ENCODE assay signal across 1 cellular context in the genomic region with DNA sequence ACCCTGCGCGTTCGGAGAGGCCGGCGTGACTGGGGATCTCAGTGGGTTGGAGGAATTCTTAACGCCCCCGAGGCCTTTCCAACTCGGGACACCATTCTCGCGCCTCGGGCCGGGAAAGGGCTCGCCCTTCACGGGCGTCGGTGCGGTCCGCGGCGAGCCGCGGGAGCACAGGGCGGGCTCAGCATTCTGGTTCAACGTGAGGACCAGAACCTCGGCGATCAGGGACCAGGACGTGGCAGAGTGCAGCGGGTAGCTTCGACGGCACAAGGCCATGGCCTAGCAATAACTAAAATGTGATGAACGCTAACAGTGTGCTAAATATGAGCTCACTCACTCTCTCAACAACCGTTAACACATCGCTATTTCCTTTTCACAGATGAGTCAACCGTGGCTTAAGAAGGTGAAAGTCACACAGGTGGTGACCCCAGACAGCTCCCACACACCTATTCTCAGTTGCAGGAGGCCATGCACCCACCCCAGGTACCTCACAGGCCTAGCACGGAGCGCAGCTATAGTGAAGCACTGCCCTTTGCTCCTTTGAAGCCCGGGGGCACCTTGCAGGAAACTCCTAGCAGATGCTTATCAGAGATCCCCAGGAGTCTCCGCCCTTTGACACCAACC.
TF ChIP-seq lines count a peak whose summit lies in the region.

No MANE protein-coding gene starts in this region.

TF ChIP-seq in GM12878, 131 proteins besides CTCF, POLR2A, EP300 and RAD21 (continued from another document and continues in another):
- TF ChIP-seq, protein P1, sequence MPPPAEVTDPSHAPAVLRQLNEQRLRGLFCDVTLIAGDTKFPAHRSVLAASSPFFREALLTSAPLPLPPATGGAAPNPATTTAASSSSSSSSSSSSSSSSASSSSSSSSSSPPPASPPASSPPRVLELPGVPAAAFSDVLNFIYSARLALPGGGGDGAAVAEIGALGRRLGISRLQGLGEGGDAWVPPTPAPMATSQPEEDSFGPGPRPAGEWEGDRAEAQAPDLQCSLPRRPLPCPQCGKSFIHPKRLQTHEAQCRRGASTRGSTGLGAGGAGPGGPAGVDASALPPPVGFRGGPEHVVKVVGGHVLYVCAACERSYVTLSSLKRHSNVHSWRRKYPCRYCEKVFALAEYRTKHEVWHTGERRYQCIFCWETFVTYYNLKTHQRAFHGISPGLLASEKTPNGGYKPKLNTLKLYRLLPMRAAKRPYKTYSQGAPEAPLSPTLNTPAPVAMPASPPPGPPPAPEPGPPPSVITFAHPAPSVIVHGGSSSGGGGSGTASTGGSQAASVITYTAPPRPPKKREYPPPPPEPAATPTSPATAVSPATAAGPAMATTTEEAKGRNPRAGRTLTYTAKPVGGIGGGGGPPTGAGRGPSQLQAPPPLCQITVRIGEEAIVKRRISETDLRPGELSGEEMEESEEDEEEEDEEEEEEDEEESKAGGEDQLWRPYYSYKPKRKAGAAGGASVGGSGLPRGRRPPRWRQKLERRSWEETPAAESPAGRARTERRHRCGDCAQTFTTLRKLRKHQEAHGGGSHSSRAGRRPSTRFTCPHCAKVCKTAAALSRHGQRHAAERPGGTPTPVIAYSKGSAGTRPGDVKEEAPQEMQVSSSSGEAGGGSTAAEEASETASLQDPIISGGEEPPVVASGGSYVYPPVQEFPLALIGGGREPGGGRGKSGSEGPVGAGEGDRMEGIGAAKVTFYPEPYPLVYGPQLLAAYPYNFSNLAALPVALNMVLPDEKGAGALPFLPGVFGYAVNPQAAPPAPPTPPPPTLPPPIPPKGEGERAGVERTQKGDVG (CRISPR knock-in tag; IDR thresholded peaks at IDR 0.05) = no peak
- no peak for TF ChIP-seq SP1 (IDR thresholded peaks at IDR 0.05; ENCODE audit: low read depth, low read length)
- no peak for TF ChIP-seq MYC (IDR thresholded peaks at IDR 0.05; ENCODE audit: insufficient read depth, insufficient read length, insufficient replicate concordance, low read length, severe bottlenecking)
- TF ChIP-seq CBFB (IDR thresholded peaks at IDR 0.05; ENCODE audit: low read depth) = no peak
- TF ChIP-seq LARP7 (IDR thresholded peaks at IDR 0.05) = no peak
- TF ChIP-seq, protein P2, sequence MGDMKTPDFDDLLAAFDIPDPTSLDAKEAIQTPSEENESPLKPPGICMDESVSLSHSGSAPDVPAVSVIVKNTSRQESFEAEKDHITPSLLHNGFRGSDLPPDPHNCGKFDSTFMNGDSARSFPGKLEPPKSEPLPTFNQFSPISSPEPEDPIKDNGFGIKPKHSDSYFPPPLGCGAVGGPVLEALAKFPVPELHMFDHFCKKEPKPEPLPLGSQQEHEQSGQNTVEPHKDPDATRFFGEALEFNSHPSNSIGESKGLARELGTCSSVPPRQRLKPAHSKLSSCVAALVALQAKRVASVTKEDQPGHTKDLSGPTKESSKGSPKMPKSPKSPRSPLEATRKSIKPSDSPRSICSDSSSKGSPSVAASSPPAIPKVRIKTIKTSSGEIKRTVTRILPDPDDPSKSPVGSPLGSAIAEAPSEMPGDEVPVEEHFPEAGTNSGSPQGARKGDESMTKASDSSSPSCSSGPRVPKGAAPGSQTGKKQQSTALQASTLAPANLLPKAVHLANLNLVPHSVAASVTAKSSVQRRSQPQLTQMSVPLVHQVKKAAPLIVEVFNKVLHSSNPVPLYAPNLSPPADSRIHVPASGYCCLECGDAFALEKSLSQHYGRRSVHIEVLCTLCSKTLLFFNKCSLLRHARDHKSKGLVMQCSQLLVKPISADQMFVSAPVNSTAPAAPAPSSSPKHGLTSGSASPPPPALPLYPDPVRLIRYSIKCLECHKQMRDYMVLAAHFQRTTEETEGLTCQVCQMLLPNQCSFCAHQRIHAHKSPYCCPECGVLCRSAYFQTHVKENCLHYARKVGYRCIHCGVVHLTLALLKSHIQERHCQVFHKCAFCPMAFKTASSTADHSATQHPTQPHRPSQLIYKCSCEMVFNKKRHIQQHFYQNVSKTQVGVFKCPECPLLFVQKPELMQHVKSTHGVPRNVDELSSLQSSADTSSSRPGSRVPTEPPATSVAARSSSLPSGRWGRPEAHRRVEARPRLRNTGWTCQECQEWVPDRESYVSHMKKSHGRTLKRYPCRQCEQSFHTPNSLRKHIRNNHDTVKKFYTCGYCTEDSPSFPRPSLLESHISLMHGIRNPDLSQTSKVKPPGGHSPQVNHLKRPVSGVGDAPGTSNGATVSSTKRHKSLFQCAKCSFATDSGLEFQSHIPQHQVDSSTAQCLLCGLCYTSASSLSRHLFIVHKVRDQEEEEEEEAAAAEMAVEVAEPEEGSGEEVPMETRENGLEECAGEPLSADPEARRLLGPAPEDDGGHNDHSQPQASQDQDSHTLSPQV (IDR thresholded peaks at IDR 0.05) = no peak
- no peak for TF ChIP-seq PML (IDR thresholded peaks at IDR 0.05; ENCODE audit: low read length)
- TF ChIP-seq CREM (IDR thresholded peaks at IDR 0.05; ENCODE audit: low read depth) = no peak
- TF ChIP-seq, protein P3, sequence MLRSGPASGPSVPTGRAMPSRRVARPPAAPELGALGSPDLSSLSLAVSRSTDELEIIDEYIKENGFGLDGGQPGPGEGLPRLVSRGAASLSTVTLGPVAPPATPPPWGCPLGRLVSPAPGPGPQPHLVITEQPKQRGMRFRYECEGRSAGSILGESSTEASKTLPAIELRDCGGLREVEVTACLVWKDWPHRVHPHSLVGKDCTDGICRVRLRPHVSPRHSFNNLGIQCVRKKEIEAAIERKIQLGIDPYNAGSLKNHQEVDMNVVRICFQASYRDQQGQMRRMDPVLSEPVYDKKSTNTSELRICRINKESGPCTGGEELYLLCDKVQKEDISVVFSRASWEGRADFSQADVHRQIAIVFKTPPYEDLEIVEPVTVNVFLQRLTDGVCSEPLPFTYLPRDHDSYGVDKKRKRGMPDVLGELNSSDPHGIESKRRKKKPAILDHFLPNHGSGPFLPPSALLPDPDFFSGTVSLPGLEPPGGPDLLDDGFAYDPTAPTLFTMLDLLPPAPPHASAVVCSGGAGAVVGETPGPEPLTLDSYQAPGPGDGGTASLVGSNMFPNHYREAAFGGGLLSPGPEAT (IDR thresholded peaks at IDR 0.05; ENCODE audit: low read depth) = no peak
- no peak for TF ChIP-seq CEBPB (IDR thresholded peaks at IDR 0.05; ENCODE audit: borderline replicate concordance in 1 of 2, low read depth in 2 of 2, low read length in 2 of 2)
- no peak for TF ChIP-seq BMI1 (IDR thresholded peaks at IDR 0.05; ENCODE audit: borderline replicate concordance)
- 0 out of 2 replicates have a peak, but pooled peaks have one; percentile 29 for TF ChIP-seq DPF2 (IDR thresholded peaks at IDR 0.05)
- TF ChIP-seq HCFC1 (IDR thresholded peaks at IDR 0.05; ENCODE audit: low read length) = no peak
- TF ChIP-seq CHD1 (IDR thresholded peaks at IDR 0.05; ENCODE audit: low read depth, low read length) = no peak
- no peak for TF ChIP-seq BACH1 (IDR thresholded peaks at IDR 0.05; ENCODE audit: borderline replicate concordance)
- no peak for TF ChIP-seq ZNF217 (IDR thresholded peaks at IDR 0.05)
- TF ChIP-seq, protein P4, sequence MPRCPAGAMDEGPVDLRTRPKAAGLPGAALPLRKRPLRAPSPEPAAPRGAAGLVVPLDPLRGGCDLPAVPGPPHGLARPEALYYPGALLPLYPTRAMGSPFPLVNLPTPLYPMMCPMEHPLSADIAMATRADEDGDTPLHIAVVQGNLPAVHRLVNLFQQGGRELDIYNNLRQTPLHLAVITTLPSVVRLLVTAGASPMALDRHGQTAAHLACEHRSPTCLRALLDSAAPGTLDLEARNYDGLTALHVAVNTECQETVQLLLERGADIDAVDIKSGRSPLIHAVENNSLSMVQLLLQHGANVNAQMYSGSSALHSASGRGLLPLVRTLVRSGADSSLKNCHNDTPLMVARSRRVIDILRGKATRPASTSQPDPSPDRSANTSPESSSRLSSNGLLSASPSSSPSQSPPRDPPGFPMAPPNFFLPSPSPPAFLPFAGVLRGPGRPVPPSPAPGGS (IDR thresholded peaks at IDR 0.05; ENCODE audit: borderline replicate concordance, insufficient read depth, low read depth, low read length, poor library complexity, severe bottlenecking) = no peak
- TF ChIP-seq SPI1 (IDR thresholded peaks at IDR 0.05; ENCODE audit: borderline replicate concordance, insufficient read depth, low read depth, low read length) = no peak
- TF ChIP-seq HDAC6 (IDR thresholded peaks at IDR 0.05; ENCODE audit: unreplicated experiment) = no peak
- no peak for TF ChIP-seq RBBP5 (conservative IDR thresholded peaks at IDR 0.05)
- no peak for TF ChIP-seq NFIC (IDR thresholded peaks at IDR 0.05; ENCODE audit: low read depth, low read length)
- TF ChIP-seq NR2C1 (IDR thresholded peaks at IDR 0.05) = peak; percentile 17; the same call in 1 of the 2 replicates
- TF ChIP-seq, protein P5, sequence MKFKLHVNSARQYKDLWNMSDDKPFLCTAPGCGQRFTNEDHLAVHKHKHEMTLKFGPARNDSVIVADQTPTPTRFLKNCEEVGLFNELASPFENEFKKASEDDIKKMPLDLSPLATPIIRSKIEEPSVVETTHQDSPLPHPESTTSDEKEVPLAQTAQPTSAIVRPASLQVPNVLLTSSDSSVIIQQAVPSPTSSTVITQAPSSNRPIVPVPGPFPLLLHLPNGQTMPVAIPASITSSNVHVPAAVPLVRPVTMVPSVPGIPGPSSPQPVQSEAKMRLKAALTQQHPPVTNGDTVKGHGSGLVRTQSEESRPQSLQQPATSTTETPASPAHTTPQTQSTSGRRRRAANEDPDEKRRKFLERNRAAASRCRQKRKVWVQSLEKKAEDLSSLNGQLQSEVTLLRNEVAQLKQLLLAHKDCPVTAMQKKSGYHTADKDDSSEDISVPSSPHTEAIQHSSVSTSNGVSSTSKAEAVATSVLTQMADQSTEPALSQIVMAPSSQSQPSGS (IDR thresholded peaks at IDR 0.05; ENCODE audit: low read length) = no peak
- TF ChIP-seq IKZF2 (IDR thresholded peaks at IDR 0.05) = peak in 1 of 2 experiments; percentile 45; a peak in 1 of 4 replicates
- no peak for TF ChIP-seq ZNF622 (IDR thresholded peaks at IDR 0.05)
- TF ChIP-seq, protein P6, sequence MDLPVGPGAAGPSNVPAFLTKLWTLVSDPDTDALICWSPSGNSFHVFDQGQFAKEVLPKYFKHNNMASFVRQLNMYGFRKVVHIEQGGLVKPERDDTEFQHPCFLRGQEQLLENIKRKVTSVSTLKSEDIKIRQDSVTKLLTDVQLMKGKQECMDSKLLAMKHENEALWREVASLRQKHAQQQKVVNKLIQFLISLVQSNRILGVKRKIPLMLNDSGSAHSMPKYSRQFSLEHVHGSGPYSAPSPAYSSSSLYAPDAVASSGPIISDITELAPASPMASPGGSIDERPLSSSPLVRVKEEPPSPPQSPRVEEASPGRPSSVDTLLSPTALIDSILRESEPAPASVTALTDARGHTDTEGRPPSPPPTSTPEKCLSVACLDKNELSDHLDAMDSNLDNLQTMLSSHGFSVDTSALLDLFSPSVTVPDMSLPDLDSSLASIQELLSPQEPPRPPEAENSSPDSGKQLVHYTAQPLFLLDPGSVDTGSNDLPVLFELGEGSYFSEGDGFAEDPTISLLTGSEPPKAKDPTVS (IDR thresholded peaks at IDR 0.05; ENCODE audit: low read depth, low read length) = no peak
- TF ChIP-seq MXI1 (IDR thresholded peaks at IDR 0.05; ENCODE audit: low read depth, low read length) = no peak
- no peak for TF ChIP-seq SUZ12 (IDR thresholded peaks at IDR 0.05; ENCODE audit: unreplicated experiment)
- no peak for TF ChIP-seq SUPT20H (IDR thresholded peaks at IDR 0.05; ENCODE audit: borderline replicate concordance, control insufficient read depth, low read depth, low read length)
- TF ChIP-seq ETV6 (conservative IDR thresholded peaks at IDR 0.05 in 1 of 2, IDR thresholded peaks at IDR 0.05 in 1 of 2; ENCODE audit: borderline replicate concordance in 1 of 2, low read depth in 1 of 2) = no peak
- TF ChIP-seq BRCA1 (IDR thresholded peaks at IDR 0.05; ENCODE audit: low read depth, low read length) = no peak
- TF ChIP-seq MTA3 (IDR thresholded peaks at IDR 0.05; ENCODE audit: borderline replicate concordance, low read length) = no peak
- no peak for TF ChIP-seq STAT3 (IDR thresholded peaks at IDR 0.05; ENCODE audit: low read depth, low read length)
- TF ChIP-seq EZH2 (IDR thresholded peaks at IDR 0.05; ENCODE audit: borderline replicate concordance, control insufficient read depth, low read depth, low read length) = no peak
- 0 out of 2 replicates have a peak, but pooled peaks have one; percentile 27 for TF ChIP-seq GATAD2B (conservative IDR thresholded peaks at IDR 0.05; ENCODE audit: low read depth)
- TF ChIP-seq ZSCAN29 (IDR thresholded peaks at IDR 0.05) = no peak
- TF ChIP-seq CBX3 (IDR thresholded peaks at IDR 0.05; ENCODE audit: borderline replicate concordance, low read depth) = no peak
- TF ChIP-seq, protein P7, sequence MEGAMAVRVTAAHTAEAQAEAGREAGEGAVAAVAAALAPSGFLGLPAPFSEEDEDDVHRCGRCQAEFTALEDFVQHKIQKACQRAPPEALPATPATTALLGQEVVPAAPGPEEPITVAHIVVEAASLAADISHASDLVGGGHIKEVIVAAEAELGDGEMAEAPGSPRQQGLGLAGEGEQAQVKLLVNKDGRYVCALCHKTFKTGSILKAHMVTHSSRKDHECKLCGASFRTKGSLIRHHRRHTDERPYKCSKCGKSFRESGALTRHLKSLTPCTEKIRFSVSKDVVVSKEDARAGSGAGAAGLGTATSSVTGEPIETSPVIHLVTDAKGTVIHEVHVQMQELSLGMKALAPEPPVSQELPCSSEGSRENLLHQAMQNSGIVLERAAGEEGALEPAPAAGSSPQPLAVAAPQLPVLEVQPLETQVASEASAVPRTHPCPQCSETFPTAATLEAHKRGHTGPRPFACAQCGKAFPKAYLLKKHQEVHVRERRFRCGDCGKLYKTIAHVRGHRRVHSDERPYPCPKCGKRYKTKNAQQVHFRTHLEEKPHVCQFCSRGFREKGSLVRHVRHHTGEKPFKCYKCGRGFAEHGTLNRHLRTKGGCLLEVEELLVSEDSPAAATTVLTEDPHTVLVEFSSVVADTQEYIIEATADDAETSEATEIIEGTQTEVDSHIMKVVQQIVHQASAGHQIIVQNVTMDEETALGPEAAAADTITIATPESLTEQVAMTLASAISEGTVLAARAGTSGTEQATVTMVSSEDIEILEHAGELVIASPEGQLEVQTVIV (IDR thresholded peaks at IDR 0.05; ENCODE audit: borderline replicate concordance, partially characterized antibody) = no peak
- TF ChIP-seq YBX1 (IDR thresholded peaks at IDR 0.05) = no peak
- TF ChIP-seq BHLHE40 (IDR thresholded peaks at IDR 0.05; ENCODE audit: borderline replicate concordance in 1 of 2, low read depth in 2 of 2, low read length in 1 of 2) = peak in 1 of 2 experiments; percentile 44; a peak in 1 of 4 replicates
- no peak for TF ChIP-seq JUNB (IDR thresholded peaks at IDR 0.05)
- no peak for TF ChIP-seq RFX5 (IDR thresholded peaks at IDR 0.05; ENCODE audit: low read depth, low read length)
- TF ChIP-seq, protein P8, sequence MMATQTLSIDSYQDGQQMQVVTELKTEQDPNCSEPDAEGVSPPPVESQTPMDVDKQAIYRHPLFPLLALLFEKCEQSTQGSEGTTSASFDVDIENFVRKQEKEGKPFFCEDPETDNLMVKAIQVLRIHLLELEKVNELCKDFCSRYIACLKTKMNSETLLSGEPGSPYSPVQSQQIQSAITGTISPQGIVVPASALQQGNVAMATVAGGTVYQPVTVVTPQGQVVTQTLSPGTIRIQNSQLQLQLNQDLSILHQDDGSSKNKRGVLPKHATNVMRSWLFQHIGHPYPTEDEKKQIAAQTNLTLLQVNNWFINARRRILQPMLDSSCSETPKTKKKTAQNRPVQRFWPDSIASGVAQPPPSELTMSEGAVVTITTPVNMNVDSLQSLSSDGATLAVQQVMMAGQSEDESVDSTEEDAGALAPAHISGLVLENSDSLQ (IDR thresholded peaks at IDR 0.05) = no peak
- TF ChIP-seq KLF5 (IDR thresholded peaks at IDR 0.05; ENCODE audit: partially characterized antibody) = no peak
- TF ChIP-seq, protein P9, sequence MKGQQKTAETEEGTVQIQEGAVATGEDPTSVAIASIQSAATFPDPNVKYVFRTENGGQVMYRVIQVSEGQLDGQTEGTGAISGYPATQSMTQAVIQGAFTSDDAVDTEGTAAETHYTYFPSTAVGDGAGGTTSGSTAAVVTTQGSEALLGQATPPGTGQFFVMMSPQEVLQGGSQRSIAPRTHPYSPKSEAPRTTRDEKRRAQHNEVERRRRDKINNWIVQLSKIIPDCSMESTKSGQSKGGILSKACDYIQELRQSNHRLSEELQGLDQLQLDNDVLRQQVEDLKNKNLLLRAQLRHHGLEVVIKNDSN (IDR thresholded peaks at IDR 0.05; ENCODE audit: borderline replicate concordance, extremely low read length, insufficient read depth, low read depth, low read length) = no peak
